Comparison of ENCODE assay signal across 1 cellular context in the genomic region with DNA sequence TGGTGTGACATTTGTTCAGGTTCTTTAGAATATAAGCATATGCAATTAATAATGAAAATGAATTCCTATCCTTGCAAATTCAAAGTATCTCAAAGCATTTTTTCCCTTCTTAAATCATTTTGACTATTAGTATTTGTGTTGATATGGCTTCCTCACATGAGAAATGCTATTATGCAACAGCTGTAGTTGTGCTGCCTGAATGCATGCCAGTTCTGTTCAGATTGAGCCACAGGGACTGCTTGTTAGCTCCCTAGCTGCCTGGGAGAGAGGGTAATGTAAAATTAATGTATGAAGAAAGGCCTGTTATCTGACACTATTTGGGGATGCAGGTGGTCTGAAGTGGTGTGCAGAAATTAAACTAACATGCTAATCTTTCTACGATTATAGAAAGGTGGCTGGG.
TF ChIP-seq lines count a peak whose summit lies in the region.

No MANE protein-coding gene starts in this region.

TF ChIP-seq in GM23338, 12 proteins besides CTCF, POLR2A, EP300 and RAD21 (continued from another document):
- TF ChIP-seq, protein P1, sequence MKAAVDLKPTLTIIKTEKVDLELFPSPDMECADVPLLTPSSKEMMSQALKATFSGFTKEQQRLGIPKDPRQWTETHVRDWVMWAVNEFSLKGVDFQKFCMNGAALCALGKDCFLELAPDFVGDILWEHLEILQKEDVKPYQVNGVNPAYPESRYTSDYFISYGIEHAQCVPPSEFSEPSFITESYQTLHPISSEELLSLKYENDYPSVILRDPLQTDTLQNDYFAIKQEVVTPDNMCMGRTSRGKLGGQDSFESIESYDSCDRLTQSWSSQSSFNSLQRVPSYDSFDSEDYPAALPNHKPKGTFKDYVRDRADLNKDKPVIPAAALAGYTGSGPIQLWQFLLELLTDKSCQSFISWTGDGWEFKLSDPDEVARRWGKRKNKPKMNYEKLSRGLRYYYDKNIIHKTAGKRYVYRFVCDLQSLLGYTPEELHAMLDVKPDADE (IDR thresholded peaks at IDR 0.05): no peak
- TF ChIP-seq STAT1 (IDR thresholded peaks at IDR 0.05; ENCODE audit: unreplicated experiment): no peak
- no peak for TF ChIP-seq CREB1 (CRISPR knock-in tag; IDR thresholded peaks at IDR 0.05; ENCODE audit: low read depth)
- TF ChIP-seq ZNF331 (CRISPR knock-in tag; IDR thresholded peaks at IDR 0.05; ENCODE audit: low read depth): no peak
- TF ChIP-seq ZNF114 (CRISPR knock-in tag; IDR thresholded peaks at IDR 0.05): no peak
- TF ChIP-seq, protein P2, sequence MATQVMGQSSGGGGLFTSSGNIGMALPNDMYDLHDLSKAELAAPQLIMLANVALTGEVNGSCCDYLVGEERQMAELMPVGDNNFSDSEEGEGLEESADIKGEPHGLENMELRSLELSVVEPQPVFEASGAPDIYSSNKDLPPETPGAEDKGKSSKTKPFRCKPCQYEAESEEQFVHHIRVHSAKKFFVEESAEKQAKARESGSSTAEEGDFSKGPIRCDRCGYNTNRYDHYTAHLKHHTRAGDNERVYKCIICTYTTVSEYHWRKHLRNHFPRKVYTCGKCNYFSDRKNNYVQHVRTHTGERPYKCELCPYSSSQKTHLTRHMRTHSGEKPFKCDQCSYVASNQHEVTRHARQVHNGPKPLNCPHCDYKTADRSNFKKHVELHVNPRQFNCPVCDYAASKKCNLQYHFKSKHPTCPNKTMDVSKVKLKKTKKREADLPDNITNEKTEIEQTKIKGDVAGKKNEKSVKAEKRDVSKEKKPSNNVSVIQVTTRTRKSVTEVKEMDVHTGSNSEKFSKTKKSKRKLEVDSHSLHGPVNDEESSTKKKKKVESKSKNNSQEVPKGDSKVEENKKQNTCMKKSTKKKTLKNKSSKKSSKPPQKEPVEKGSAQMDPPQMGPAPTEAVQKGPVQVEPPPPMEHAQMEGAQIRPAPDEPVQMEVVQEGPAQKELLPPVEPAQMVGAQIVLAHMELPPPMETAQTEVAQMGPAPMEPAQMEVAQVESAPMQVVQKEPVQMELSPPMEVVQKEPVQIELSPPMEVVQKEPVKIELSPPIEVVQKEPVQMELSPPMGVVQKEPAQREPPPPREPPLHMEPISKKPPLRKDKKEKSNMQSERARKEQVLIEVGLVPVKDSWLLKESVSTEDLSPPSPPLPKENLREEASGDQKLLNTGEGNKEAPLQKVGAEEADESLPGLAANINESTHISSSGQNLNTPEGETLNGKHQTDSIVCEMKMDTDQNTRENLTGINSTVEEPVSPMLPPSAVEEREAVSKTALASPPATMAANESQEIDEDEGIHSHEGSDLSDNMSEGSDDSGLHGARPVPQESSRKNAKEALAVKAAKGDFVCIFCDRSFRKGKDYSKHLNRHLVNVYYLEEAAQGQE (IDR thresholded peaks at IDR 0.05; ENCODE audit: unreplicated experiment): no peak
